ENCODE assay signal across 10 cellular contexts in the genomic region with DNA sequence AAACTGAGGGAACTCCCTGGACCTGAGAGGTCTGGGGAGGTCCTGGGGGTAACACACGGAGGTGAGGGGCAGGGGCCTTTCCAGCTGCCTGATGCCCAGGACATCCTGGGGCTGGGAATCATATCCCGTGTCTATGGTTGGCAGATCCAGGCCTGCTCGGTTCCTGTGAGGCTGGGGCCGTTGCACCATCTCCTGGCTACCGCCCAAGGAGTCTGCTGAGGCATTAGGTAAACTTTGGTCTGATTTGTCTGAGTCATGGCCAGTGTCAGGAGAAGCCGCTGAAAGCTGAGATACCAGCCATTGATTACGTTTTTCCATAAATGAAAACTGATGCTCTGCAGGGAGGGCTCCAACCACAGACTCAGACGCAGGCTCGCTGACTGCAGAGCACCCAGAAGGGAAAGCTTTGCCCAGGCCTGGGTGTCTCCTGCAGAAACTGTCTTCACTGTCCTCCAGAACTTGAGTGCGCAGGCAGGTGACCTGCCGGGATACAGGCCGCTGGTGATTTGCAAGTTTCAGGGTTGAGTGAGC. TPM values are rescaled to one million over a fixed set of nuclear protein-coding genes. Genes with fewer than 3 reads are reported as not detected.
DNase-seq lines count a peak whose midpoint lies in the region; ATAC-seq and TF ChIP-seq lines count a peak whose summit lies in the region.
"Had no signal": no experiment of that assay in that cellular context is flagged by ENCODE, and none has a peak within 500 bp of the region (broad histone marks: within the 10 kb centered on the region; RNA-seq: fewer than 3 reads in every experiment).

No MANE protein-coding gene starts in this region.

- ATAC-seq in GM21526 (IDR thresholded peaks at IDR 0.05; ENCODE audit: low FRiP score, unreplicated experiment): no peak

- H3K4me3 ChIP-seq in epithelial cell of proximal tubule (ENCODE audit: low read depth, low read length): peak overlapping the region; percentile 20

- H3K4me3 Mint-ChIP-seq in osteocyte (ENCODE audit: unreplicated experiment): no peak overlapping the region
- H3K4me3 Mint-ChIP-seq: neural crest cell had no signal

- no peaks in the 10 kb centered on the region for H3K9me3 Mint-ChIP-seq in osteocyte (ENCODE audit: unreplicated experiment)
- H3K9me3 Mint-ChIP-seq: neural crest cell had no signal

- H3K4me1 Mint-ChIP-seq in osteocyte (ENCODE audit: unreplicated experiment): peaks cover 69% of the 10 kb centered on the region

- H3K36me3 Mint-ChIP-seq in osteocyte (ENCODE audit: unreplicated experiment): no peaks in the 10 kb centered on the region

- no peaks in the 10 kb centered on the region for H3K27me3 Mint-ChIP-seq in osteocyte (ENCODE audit: unreplicated experiment)

- DNase-seq in CD1c-positive myeloid dendritic cell (ENCODE audit: extremely low spot score) (peak; percentile 50), NCI-H69 (lab: John Stamatoyannopoulos, UW) (peak; percentile 78), epithelial cell of proximal tubule (ENCODE audit: low read depth) (peak; percentile 94), osteocyte (ENCODE audit: extremely low spot score, unreplicated experiment) (peak; percentile 90), DMS53 (lab: John Stamatoyannopoulos, UW) (no peak), DMS114 treated with DMSO at 0.1 percent for 48 hours (lab: John Stamatoyannopoulos, UW; ENCODE audit: unreplicated experiment) (no peak), GM19240 (ENCODE audit: insufficient read length, low spot score) (no peak)
- DNase-seq: WERI-Rb-1 had no signal

- TF ChIP-seq CTCF in epithelial cell of proximal tubule (conservative IDR thresholded peaks at IDR 0.05; ENCODE audit: low read depth, low read length): no peak
- no peak for TF ChIP-seq CTCF in osteocyte (IDR thresholded peaks at IDR 0.05)

- peak overlapping the region; percentile 98 for H3K27ac Mint-ChIP-seq in osteocyte (ENCODE audit: unreplicated experiment)

RNA-seq across cellular contexts. Expression of a gene that starts 14.2 kb away (rescaled TPM):
- 31.3 and 37.8 TPM in 2 replicates for total RNA-seq in epithelial cell of proximal tubule
- 10.5 and 12.8 TPM in 2 replicates for total RNA-seq in osteocyte

Comparison
In these comparisons a context has a peak if more than half of its experiments do, and no peak if none do; other contexts are left out.
1. DNase-seq: peak in CD1c-positive myeloid dendritic cell (single experiment), NCI-H69 (single experiment), epithelial cell of proximal tubule (single experiment) and osteocyte (single experiment); none in DMS53 (single experiment), DMS114 treated with DMSO at 0.1 percent for 48 hours (single experiment) and GM19240 (single experiment).